In the genomic region with DNA sequence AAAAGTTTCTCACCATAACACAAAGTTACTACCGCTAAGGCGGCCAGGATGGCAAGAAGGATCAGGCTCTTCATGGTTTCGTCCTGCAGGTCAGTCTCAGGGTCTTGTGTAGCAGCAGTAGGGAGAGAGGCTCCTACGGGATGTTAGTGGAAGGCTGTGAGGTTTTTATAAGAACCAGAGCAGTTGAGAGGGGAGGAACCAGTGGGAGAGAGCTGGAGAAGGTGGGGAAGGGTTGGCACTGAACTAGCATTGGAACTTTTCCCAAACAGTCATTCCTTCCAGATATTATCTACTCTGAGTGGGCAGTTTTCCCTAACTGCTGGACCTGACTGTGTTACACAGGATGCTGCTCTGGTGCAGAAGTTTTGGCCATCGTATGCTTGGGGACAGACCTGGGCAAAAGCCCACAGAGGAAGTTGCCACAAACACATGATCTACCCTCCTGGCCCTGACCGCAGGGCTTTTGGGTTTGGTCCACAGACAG, we compare ENCODE assay signal across 8 cellular contexts. TPM values are rescaled to one million over a fixed set of nuclear protein-coding genes. Genes with fewer than 3 reads are reported as not detected.
A peak's percentile ranks its signal among the peaks of the same experiment; 100 is the strongest.
DNase-seq lines count a peak whose midpoint lies in the region; ATAC-seq and TF ChIP-seq lines count a peak whose summit lies in the region.

A gene (minus strand): TSS at position 137 of the 484 bp plus-strand sequence. CDS start 63 bp downstream, at position 74.

- no peak for TF ChIP-seq CTCF in DOHH2 (IDR thresholded peaks at IDR 0.05; ENCODE audit: low read depth, low read length, poor library complexity, severe bottlenecking)
- no peak for TF ChIP-seq CTCF in sigmoid colon (IDR thresholded peaks at IDR 0.05)
- TF ChIP-seq CTCF in H9 (conservative IDR thresholded peaks at IDR 0.05), result no peak

- no peak within 1 kb of the TSS for H4K8ac ChIP-seq in H9 (replicated peaks; ENCODE audit: insufficient read length, low read depth, low read length)

- H3K4ac ChIP-seq in H9 (ENCODE audit: low read depth, low read length), result no peak within 1 kb of the TSS

- no peak for TF ChIP-seq EP300 in sigmoid colon (IDR thresholded peaks at IDR 0.05)

- TF ChIP-seq POLR2A in sigmoid colon (IDR thresholded peaks at IDR 0.05), result peak; percentile 82

- H3F3A ChIP-seq in DOHH2 (ENCODE audit: control insufficient read depth, insufficient read depth), result peaks cover 3% of the 10 kb centered on the region; the same call in 1 of the 2 replicates

- H3K4me1 Mint-ChIP-seq in T-helper 17 cell (peaks cover 13% of the 10 kb centered on the region), H9 (peaks cover 3 to 4% of the 10 kb centered on the region in 2 experiments; a peak in 2 of 4 replicates)
- H3K4me1 Mint-ChIP-seq in activated T-helper 1 cell treated with anti-CD3 and anti-CD28 coated beads, Interleukin-12 subunit alpha, Interleukin-12 subunit beta, Interleukin-2, Interleukin-4 antibody, amounts not matched to agents 30 ng/mL and 10 ng/mL and 1 ng/mL, durations not matched to agents 14 hours and 24 hours and 36 hours (ENCODE audit: low read depth), result peaks cover 18% of the 10 kb centered on the region

- no peak within 1 kb of the TSS for H3K9ac ChIP-seq in H9 (ENCODE audit: extremely low read depth, insufficient read length, low read length)

- H3K9me2 ChIP-seq in DOHH2 (replicated peaks; ENCODE audit: control insufficient read depth, low read length), result no peaks in the 10 kb centered on the region

- H3K9me3 ChIP-seq in DOHH2 (ENCODE audit: control insufficient read depth, insufficient read depth, low read length) (no peaks in the 10 kb centered on the region), T-helper 17 cell (ENCODE audit: control insufficient read depth, low read length, poor library complexity, severe bottlenecking) (no peaks in the 10 kb centered on the region), sigmoid colon (no peaks in the 10 kb centered on the region), HAP-1 (no peaks in the 10 kb centered on the region), H9 (ENCODE audit: control insufficient read depth, low read depth, low read length) (no peaks in the 10 kb centered on the region)

- H3K27ac Mint-ChIP-seq in T-helper 17 cell (peak within 1 kb of the TSS; percentile 78), H9 (no peak within 1 kb of the TSS; a peak in 1 of 7 replicates)
- no peak within 1 kb of the TSS for H3K27ac Mint-ChIP-seq in activated T-helper 1 cell treated with anti-CD3 and anti-CD28 coated beads, Interleukin-12 subunit alpha, Interleukin-12 subunit beta, Interleukin-2, Interleukin-4 antibody, amounts not matched to agents 30 ng/mL and 10 ng/mL and 1 ng/mL, durations not matched to agents 14 hours and 24 hours and 36 hours

- H3K4me3 Mint-ChIP-seq in T-helper 17 cell, result peak within 1 kb of the TSS; percentile 67
- H3K4me3 Mint-ChIP-seq in activated T-helper 1 cell treated with anti-CD3 and anti-CD28 coated beads, Interleukin-12 subunit alpha, Interleukin-12 subunit beta, Interleukin-2, Interleukin-4 antibody, amounts not matched to agents 30 ng/mL and 10 ng/mL and 1 ng/mL, durations not matched to agents 14 hours and 24 hours and 36 hours, result no peak within 1 kb of the TSS
- no peak within 1 kb of the TSS for H3K4me3 Mint-ChIP-seq in H9

- H2BK5ac ChIP-seq in H9 (ENCODE audit: insufficient read length, low read length), result no peak within 1 kb of the TSS

- H4K91ac ChIP-seq in H9 (ENCODE audit: insufficient read length, low read depth, low read length), result no peak within 1 kb of the TSS

- H3K27me3 ChIP-seq in DOHH2 (ENCODE audit: control insufficient read depth, low read length) (no peaks in the 10 kb centered on the region), sigmoid colon (no peaks in the 10 kb centered on the region), HAP-1 (ENCODE audit: low read depth) (no peaks in the 10 kb centered on the region), H9 (ENCODE audit: insufficient read depth, low read length) (no peaks in the 10 kb centered on the region)

- peaks cover 22% of the 10 kb centered on the region for H3K27me3 Mint-ChIP-seq in T-helper 17 cell
- peaks cover 18% of the 10 kb centered on the region for H3K27me3 Mint-ChIP-seq in activated T-helper 1 cell treated with anti-CD3 and anti-CD28 coated beads, Interleukin-12 subunit alpha, Interleukin-12 subunit beta, Interleukin-2, Interleukin-4 antibody, amounts not matched to agents 30 ng/mL and 10 ng/mL and 1 ng/mL, durations not matched to agents 14 hours and 24 hours and 36 hours (ENCODE audit: insufficient read depth)
- no peaks in the 10 kb centered on the region for H3K27me3 Mint-ChIP-seq in H9 (ENCODE audit: low read depth)

- no peak within 1 kb of the TSS for H4K5ac ChIP-seq in H9 (ENCODE audit: insufficient read length, low read depth, low read length)

- H2BK120ac ChIP-seq in H9 (ENCODE audit: low read depth, low read length, poor library complexity, severe bottlenecking), result no peak within 1 kb of the TSS

- H3K27ac ChIP-seq in DOHH2 (ENCODE audit: low read depth, low read length) (peak within 1 kb of the TSS; percentile 59; the same call in 1 of the 2 replicates), sigmoid colon (peak within 1 kb of the TSS; percentile 82 to 87 (median 82)), H9 (ENCODE audit: insufficient read length, low read depth, low read length) (no peak within 1 kb of the TSS)

- H3K9me3 Mint-ChIP-seq in activated T-helper 1 cell treated with anti-CD3 and anti-CD28 coated beads, Interleukin-12 subunit alpha, Interleukin-12 subunit beta, Interleukin-2, Interleukin-4 antibody, amounts not matched to agents 30 ng/mL and 10 ng/mL and 1 ng/mL, durations not matched to agents 14 hours and 24 hours and 36 hours, result peaks cover 2% of the 10 kb centered on the region
- H3K9me3 Mint-ChIP-seq in H9, result no peaks in the 10 kb centered on the region

- no peak within 1 kb of the TSS for H3K14ac ChIP-seq in H9 (ENCODE audit: insufficient read depth, low read length)

- intact Hi-C loops in sigmoid colon (cut with DNase I), result loop anchor here (5.0 to 10.0 kb wide), 3 partner anchors 62 to 337 kb away; a partner anchor contains a TSS
- intact Hi-C loops in activated T-helper 1 cell treated with anti-CD3 and anti-CD28 coated beads, Interleukin-12 subunit alpha, Interleukin-12 subunit beta, Interleukin-2, Interleukin-4 antibody, amounts not matched to agents 30 ng/mL and 10 ng/mL and 1 ng/mL, durations not matched to agents 14 hours and 24 hours and 36 hours (cut with micrococcal nuclease), result loop anchor here (2.0 kb wide), 1 partner anchor 25 kb away; no protein-coding TSS in a partner anchor

- H3K4me2 ChIP-seq in DOHH2 (ENCODE audit: low read length), result peak within 1 kb of the TSS; percentile 73
- no peak within 1 kb of the TSS for H3K4me2 ChIP-seq in H9 (ENCODE audit: insufficient read depth, insufficient read length, low read length)

- H3K23ac ChIP-seq in H9 (ENCODE audit: insufficient read length, low read depth, low read length), result no peak within 1 kb of the TSS

- H3T11ph ChIP-seq in H9 (ENCODE audit: low read length), result no peak within 1 kb of the TSS

- no peak for DNase-seq in T-helper 17 cell
- DNase-seq in glomerular endothelial cell (ENCODE audit: extremely low read depth, low read depth, low spot score), result peak; percentile 39
- DNase-seq in sigmoid colon, result peak; percentile 90
- DNase-seq in HAP-1 (ENCODE audit: low spot score in 2 of 2), result no peak
- DNase-seq in GM03348 (ENCODE audit: low spot score), result no peak
- DNase-seq in activated T-helper 1 cell treated with anti-CD3 and anti-CD28 coated beads, Interleukin-12 subunit alpha, Interleukin-12 subunit beta, Interleukin-2, Interleukin-4 antibody, amounts not matched to agents 30 ng/mL and 10 ng/mL and 1 ng/mL, durations not matched to agents 14 hours and 24 hours and 36 hours (ENCODE audit: low spot score), result no peak
- DNase-seq in H9, result no peak

- H3K23me2 ChIP-seq in H9 (ENCODE audit: insufficient read length, low read depth, low read length, poor library complexity, severe bottlenecking), result no peaks in the 10 kb centered on the region

- no peak within 1 kb of the TSS for H2AK5ac ChIP-seq in H9 (ENCODE audit: insufficient read length, low read length)

- no peak within 1 kb of the TSS for H2BK20ac ChIP-seq in H9 (ENCODE audit: low read depth, low read length, poor library complexity, severe bottlenecking)

- no peak within 1 kb of the TSS for H3K18ac ChIP-seq in H9 (ENCODE audit: insufficient read length, low read depth, low read length)

- no peak within 1 kb of the TSS for H2BK12ac ChIP-seq in H9 (ENCODE audit: insufficient read length, low read depth, low read length)

- no peaks in the 10 kb centered on the region for H3K79me1 ChIP-seq in H9 (ENCODE audit: insufficient read depth, low read depth, low read length, poor library complexity, severe bottlenecking)

- in situ Hi-C loops in HAP-1 (cut with MboI; ENCODE audit: low sequenced_read_pairs), result no loop called here

- H3K36me3 Mint-ChIP-seq in T-helper 17 cell (ENCODE audit: low read depth) (peaks cover 5% of the 10 kb centered on the region), H9 (ENCODE audit: insufficient read depth in 1 of 3, low read depth in 3 of 3) (no peaks in the 10 kb centered on the region)
- H3K36me3 Mint-ChIP-seq in activated T-helper 1 cell treated with anti-CD3 and anti-CD28 coated beads, Interleukin-12 subunit alpha, Interleukin-12 subunit beta, Interleukin-2, Interleukin-4 antibody, amounts not matched to agents 30 ng/mL and 10 ng/mL and 1 ng/mL, durations not matched to agents 14 hours and 24 hours and 36 hours (ENCODE audit: low read depth), result no peaks in the 10 kb centered on the region

- H3K4me3 ChIP-seq in DOHH2 (ENCODE audit: low read length) (peak within 1 kb of the TSS; percentile 50), sigmoid colon (peak within 1 kb of the TSS; percentile 34 to 52 (median 46)), HAP-1 (no peak within 1 kb of the TSS)

- 62 to 75% methylated on average over 6 of the region's 6 CpGs for WGBS in sigmoid colon, 2 donors
- WGBS in H9 (ENCODE audit: extremely low coverage, insufficient read length, low lambda C conversion rate), result no CpG with 5 or more reads among the region's 6 CpGs

- no peaks in the 10 kb centered on the region for H3K36me3 ChIP-seq in DOHH2 (ENCODE audit: control insufficient read depth, low read length)
- H3K36me3 ChIP-seq in sigmoid colon, result peaks cover 0 to 23% (median 5%) of the 10 kb centered on the region in 4 donors
- H3K36me3 ChIP-seq in HAP-1 (replicated peaks), result no peaks in the 10 kb centered on the region

- peaks cover 52% of the 10 kb centered on the region for H3K4me1 ChIP-seq in DOHH2 (ENCODE audit: control insufficient read depth, low read length)
- H3K4me1 ChIP-seq in sigmoid colon, result peaks cover 0 to 16% (median 13%) of the 10 kb centered on the region in 4 donors
- no peaks in the 10 kb centered on the region for H3K4me1 ChIP-seq in HAP-1
- no peaks in the 10 kb centered on the region for H3K4me1 ChIP-seq in H9 (ENCODE audit: insufficient read depth, low read length)

- H2BK15ac ChIP-seq in H9 (ENCODE audit: low read depth, low read length), result no peak within 1 kb of the TSS

- H3K79me2 ChIP-seq in DOHH2 (ENCODE audit: control insufficient read depth, low read length) (no peaks in the 10 kb centered on the region), H9 (ENCODE audit: insufficient read depth, low read length) (no peaks in the 10 kb centered on the region)

- H2AFZ ChIP-seq in H9 (ENCODE audit: low read length), result no peak within 1 kb of the TSS

- H3K56ac ChIP-seq in H9 (ENCODE audit: insufficient read length, low read depth, low read length), result no peak within 1 kb of the TSS

- H4K20me1 ChIP-seq in DOHH2 (ENCODE audit: control insufficient read depth, insufficient read depth, low read depth, low read length) (no peaks in the 10 kb centered on the region), H9 (ENCODE audit: control insufficient read depth, insufficient read depth, insufficient read length) (no peaks in the 10 kb centered on the region)

- ATAC-seq in T-helper 17 cell, result no peak

RNA-seq across cellular contexts. Expression of the gene that starts here (rescaled TPM):
- total RNA-seq in T-helper 17 cell, result 1 to 10 TPM in 1 of 2 donors, not detected in 1; 1.7 TPM
- total RNA-seq in glomerular endothelial cell, result 2.6 and 9.1 TPM in 2 replicates
- 1,000 to 10,000 TPM in 3 of 4 donors, 100 to 1,000 TPM in 1; 984 to 2,103 (median 1,249) TPM for total RNA-seq in sigmoid colon
- 100 to 1,000 TPM in 2 of 3 donors, 10 to 100 TPM in 1; 21.7 to 436 (median 179) TPM for polyA plus RNA-seq in sigmoid colon
- total RNA-seq in activated T-helper 1 cell treated with anti-CD3 and anti-CD28 coated beads, Interleukin-12 subunit alpha, Interleukin-12 subunit beta, Interleukin-2, Interleukin-4 antibody, amounts not matched to agents 30 ng/mL and 10 ng/mL and 1 ng/mL, durations not matched to agents 14 hours and 24 hours and 36 hours, result not detected in 2 replicates
- not detected in 2 replicates for total RNA-seq in H9 (2021)

Comparison
In these comparisons a context has a peak if more than half of its experiments do, and no peak if none do; other contexts are left out.
1. RNA of the gene that starts here (total RNA-seq): 984 to 2,103 TPM in sigmoid colon; 2.6 to 9.1 TPM in glomerular endothelial cell, 1.7 TPM in T-helper 17 cell, not detected in activated T-helper 1 cell treated with anti-CD3 and anti-CD28 coated beads, Interleukin-12 subunit alpha, Interleukin-12 subunit beta, Interleukin-2, Interleukin-4 antibody, amounts not matched to agents 30 ng/mL and 10 ng/mL and 1 ng/mL, durations not matched to agents 14 hours and 24 hours and 36 hours and not detected in H9; every median in the first group is over 10 times any median in the second.
2. DNase-seq: peak in glomerular endothelial cell (single experiment) and sigmoid colon (single experiment); none in T-helper 17 cell (0 of 3), HAP-1 (0 of 2), GM03348 (single experiment), activated T-helper 1 cell treated with anti-CD3 and anti-CD28 coated beads, Interleukin-12 subunit alpha, Interleukin-12 subunit beta, Interleukin-2, Interleukin-4 antibody, amounts not matched to agents 30 ng/mL and 10 ng/mL and 1 ng/mL, durations not matched to agents 14 hours and 24 hours and 36 hours (single experiment) and H9 (single experiment).